8 cellular contexts compared by ENCODE assay signal in genomic region chr4:41611881-41612871, GRCh38.
DNase-seq lines count a peak whose midpoint lies in the region; ATAC-seq and TF ChIP-seq lines count a peak whose summit lies in the region.

No MANE protein-coding gene starts in this region.

- in situ Hi-C loops in mammary epithelial cell (cut with MboI; ENCODE audit: low sequenced_read_pairs in 2 of 2): no loop called here

- no peak for TF ChIP-seq POLR2A in uterus (IDR thresholded peaks at IDR 0.05)

- H3K9ac ChIP-seq in HUES64 (ENCODE audit: low read depth, low read length) (no peak overlapping the region), mammary epithelial cell (ENCODE audit: insufficient read depth, low read length) (no peak overlapping the region), subcutaneous abdominal adipose tissue (ENCODE audit: low read length in 5 of 5) (peak overlapping the region in 1 of 5 donors; percentile 0)

- ATAC-seq in HG03354 (IDR thresholded peaks at IDR 0.05; ENCODE audit: poor library complexity, severe bottlenecking, unreplicated experiment): no peak
- ATAC-seq in HG02798 (IDR thresholded peaks at IDR 0.05; ENCODE audit: poor library complexity, unreplicated experiment): no peak

- no peaks in the 10 kb centered on the region for H3K79me2 ChIP-seq in mammary epithelial cell (ENCODE audit: insufficient read depth, low read length)

- no peak overlapping the region for H2AFZ ChIP-seq in mammary epithelial cell (ENCODE audit: low read depth, low read length)

- CTCF ChIA-PET in mammary epithelial cell (lab: Charles Lee; ENCODE audit: low non-redundant PET): no interaction called here

- H3K27me3 ChIP-seq in HUES64 (ENCODE audit: insufficient read depth, low read length): peaks cover 23% of the 10 kb centered on the region
- peaks cover 6% of the 10 kb centered on the region for H3K27me3 ChIP-seq in mammary epithelial cell (ENCODE audit: insufficient read depth, low read length)
- H3K27me3 ChIP-seq in kidney epithelial cell (ENCODE audit: control insufficient read depth, insufficient read depth, low read length): no peaks in the 10 kb centered on the region
- H3K27me3 ChIP-seq in subcutaneous abdominal adipose tissue (ENCODE audit: control insufficient read depth in 5 of 5, insufficient read depth in 4 of 5, low read length in 5 of 5): no peaks in the 10 kb centered on the region
- no peaks in the 10 kb centered on the region for H3K27me3 ChIP-seq in uterus

- 18% methylated on average over 14 of the region's 14 CpGs for WGBS in HUES64
- 15% methylated on average over 14 of the region's 14 CpGs for WGBS in mammary epithelial cell (ENCODE audit: low coverage, missing lambda C conversion rate)

- dilution Hi-C loops in mammary epithelial cell (cut with HindIII; ENCODE audit: low sequenced_read_pairs): no loop called here

- H3K27ac ChIP-seq in HUES64 (ENCODE audit: low read depth, low read length): peak overlapping the region; percentile 5; the same call in 1 of the 2 replicates
- no peak overlapping the region for H3K27ac ChIP-seq in mammary epithelial cell (ENCODE audit: insufficient read depth, low read depth, low read length)
- H3K27ac ChIP-seq in subcutaneous abdominal adipose tissue (ENCODE audit: low read depth, low read length): peak overlapping the region; percentile 40
- H3K27ac ChIP-seq in uterus: no peak overlapping the region

- peak; percentile 59 for DNase-seq in mammary epithelial cell
- peak; percentile 42 for DNase-seq in kidney epithelial cell (ENCODE audit: low read depth)
- no peak for DNase-seq in activated naive CD4-positive, alpha-beta T cell treated with Interleukin-2 at 50 U/mL for 16 hours
- DNase-seq in uterus: no peak

- intact Hi-C loops in mammary epithelial cell (cut with micrococcal nuclease) (no loop called here), uterus (cut with DNase I; ENCODE audit: low total_unique reads) (no loop called here)

- H4K20me1 ChIP-seq in mammary epithelial cell (ENCODE audit: insufficient read depth, low read length): no peaks in the 10 kb centered on the region

- H3K4me2 ChIP-seq in mammary epithelial cell (ENCODE audit: insufficient read depth, low read depth, low read length): peak overlapping the region; percentile 39

- BruUV-seq in mammary epithelial cell (replicated peaks; lab: Mats Ljungman, UMichigan): no TSS peak

- H3K4me1 ChIP-seq in HUES64 (ENCODE audit: insufficient read depth, low read length) (peaks cover 36% of the 10 kb centered on the region), mammary epithelial cell (ENCODE audit: insufficient read depth, low read length) (peaks cover 8% of the 10 kb centered on the region), subcutaneous abdominal adipose tissue (ENCODE audit: control insufficient read depth in 5 of 5, insufficient read depth in 5 of 5, low read length in 5 of 5) (peaks cover 3 to 31% (median 26%) of the 10 kb centered on the region in 5 donors), uterus (no peaks in the 10 kb centered on the region)

- peak overlapping the region; percentile 17; the same call in 1 of the 2 replicates for H3K4me3 ChIP-seq in HUES64 (ENCODE audit: low read length)
- no peak overlapping the region for H3K4me3 ChIP-seq in mammary epithelial cell (replicated peaks in 1 of 3; ENCODE audit: insufficient read depth in 1 of 3, low read depth in 2 of 3, low read length in 3 of 3)
- H3K4me3 ChIP-seq in kidney epithelial cell (ENCODE audit: low read depth, low read length): no peak overlapping the region
- H3K4me3 ChIP-seq in subcutaneous abdominal adipose tissue (ENCODE audit: low read depth in 1 of 5, low read length in 5 of 5): peak overlapping the region in 3 of 5 donors; percentile 29 to 56 (median 46)
- H3K4me3 ChIP-seq in uterus: no peak overlapping the region

- TF ChIP-seq CTCF in mammary epithelial cell (conservative IDR thresholded peaks at IDR 0.05 in 1 of 2, IDR thresholded peaks at IDR 0.05 in 1 of 2; ENCODE audit: extremely low read depth in 1 of 2, insufficient read depth in 1 of 2, low read depth in 1 of 2, low read length in 2 of 2): no peak
- no peak for TF ChIP-seq CTCF in kidney epithelial cell (IDR thresholded peaks at IDR 0.05; ENCODE audit: insufficient read depth, low read length, poor library complexity, severe bottlenecking)
- no peak for TF ChIP-seq CTCF in uterus (IDR thresholded peaks at IDR 0.05)

- H3K9me3 ChIP-seq in HUES64 (ENCODE audit: insufficient read depth, low read depth, low read length) (no peaks in the 10 kb centered on the region), mammary epithelial cell (replicated peaks; ENCODE audit: insufficient read depth, low read length) (no peaks in the 10 kb centered on the region), subcutaneous abdominal adipose tissue (ENCODE audit: control insufficient read depth in 5 of 5, low read length in 5 of 5) (no peaks in the 10 kb centered on the region), uterus (no peaks in the 10 kb centered on the region)

- H3K36me3 ChIP-seq in HUES64 (ENCODE audit: insufficient read depth, low read length) (no peaks in the 10 kb centered on the region), mammary epithelial cell (ENCODE audit: insufficient read depth, low read length) (no peaks in the 10 kb centered on the region), kidney epithelial cell (ENCODE audit: control insufficient read depth, insufficient read depth, low read length) (no peaks in the 10 kb centered on the region), subcutaneous abdominal adipose tissue (ENCODE audit: control insufficient read depth in 5 of 5, insufficient read depth in 5 of 5, low read length in 5 of 5) (peaks cover 5 to 17% (median 16%) of the 10 kb centered on the region in 5 donors), uterus (no peaks in the 10 kb centered on the region)

Comparison
In these comparisons a context has a peak if more than half of its experiments do, and no peak if none do; other contexts are left out.
1. H3K27ac ChIP-seq: peak in HUES64 (single experiment) and subcutaneous abdominal adipose tissue (single experiment); none in mammary epithelial cell (single experiment) and uterus (0 of 2).
2. H3K4me3 ChIP-seq: peak in HUES64 (single experiment) and subcutaneous abdominal adipose tissue (3 of 5); none in mammary epithelial cell (0 of 3), kidney epithelial cell (single experiment) and uterus (0 of 2).
3. DNase-seq: peak in mammary epithelial cell (single experiment) and kidney epithelial cell (single experiment); none in activated naive CD4-positive, alpha-beta T cell treated with Interleukin-2 at 50 U/mL for 16 hours (single experiment) and uterus (0 of 2).